ENCODE assay signal across 11 cellular contexts in the genomic region with DNA sequence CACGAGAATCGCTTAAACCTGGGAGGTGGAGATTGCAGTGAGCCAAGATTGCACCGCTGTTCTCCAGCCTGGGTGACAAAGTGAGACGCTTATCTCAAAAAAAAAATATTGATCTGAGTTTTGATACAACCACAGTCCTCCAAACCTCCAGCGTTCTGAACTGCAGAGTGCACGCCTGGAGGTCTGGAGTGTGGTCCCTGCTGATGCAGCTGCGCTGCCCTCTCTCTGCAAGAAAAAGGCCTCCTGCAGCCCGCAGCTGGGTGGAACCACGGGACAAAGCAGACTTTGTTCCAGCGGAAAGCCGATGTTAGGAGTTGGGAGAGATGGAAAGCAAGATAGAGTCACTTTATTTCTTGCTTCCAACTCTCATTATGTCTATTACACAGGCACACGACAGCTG.
A peak's percentile ranks its signal among the peaks of the same experiment; 100 is the strongest.
DNase-seq lines count a peak whose midpoint lies in the region; ATAC-seq and TF ChIP-seq lines count a peak whose summit lies in the region.
"Had no signal": no experiment of that assay in that cellular context is flagged by ENCODE, and none has a peak within 500 bp of the region (broad histone marks: within the 10 kb centered on the region; RNA-seq: fewer than 3 reads in every experiment).

No MANE protein-coding gene starts in this region.

- DNase-seq in SW480 (ENCODE audit: low spot score) (peak; percentile 40), hypothalamus (lab: John Stamatoyannopoulos, UW) (peak in 46 of 51 donors; percentile 7 to 89 (median 64)), retina (peak; percentile 70), cerebellar nuclear complex (lab: John Stamatoyannopoulos, UW) (no peak), NOMO-1 (lab: John Stamatoyannopoulos, UW; ENCODE audit: unreplicated experiment in 2 of 2) (no peak)
- DNase-seq: activated naive CD4-positive, alpha-beta T cell treated with anti-CD3 and anti-CD28 coated beads, Interleukin-2, amount 10 ng/mL, durations not matched to agents 7 days and 5 days; stimulated activated CD4-positive, alpha-beta T cell treated with anti-CD3 and anti-CD28 coated beads, Interleukin-2, amount 100 ng/mL, for 48 hours; transverse colon had no signal

- H4K20me1 ChIP-seq in Loucy (ENCODE audit: insufficient read depth, low read length, poor library complexity, severe bottlenecking) = no peaks in the 10 kb centered on the region

- no peaks in the 10 kb centered on the region for H3K9me3 ChIP-seq in Loucy (ENCODE audit: insufficient read depth, low read depth, low read length)
- H3K9me3 ChIP-seq: transverse colon had no signal

- H3K79me2 ChIP-seq in Loucy (ENCODE audit: insufficient read depth, low read length) = peaks cover 79% of the 10 kb centered on the region

- H3F3A ChIP-seq in Loucy (ENCODE audit: low read depth) = peaks cover 6% of the 10 kb centered on the region; the same call in 1 of the 2 replicates

- peaks cover 22% of the 10 kb centered on the region for H3K4me1 ChIP-seq in Loucy (ENCODE audit: insufficient read depth, low read length, poor library complexity, severe bottlenecking)
- H3K4me1 ChIP-seq: transverse colon had no signal

- no peak overlapping the region for H3K4me2 ChIP-seq in Loucy (ENCODE audit: low read depth, low read length, poor library complexity, severe bottlenecking)

- H3K36me3 ChIP-seq in Loucy (ENCODE audit: insufficient read depth, low read length) = no peaks in the 10 kb centered on the region; the same call in 1 of the 2 replicates
- H3K36me3 ChIP-seq: transverse colon had no signal

- no peak overlapping the region for H3K4me3 ChIP-seq in Loucy (ENCODE audit: low read length, poor library complexity, severe bottlenecking)
- H3K4me3 ChIP-seq: transverse colon had no signal

- no peaks in the 10 kb centered on the region for H3K9me2 ChIP-seq in Loucy (replicated peaks; ENCODE audit: low read depth, low read length)

- peak; percentile 39 for TF ChIP-seq CTCF in Loucy (conservative IDR thresholded peaks at IDR 0.05; ENCODE audit: low read length)

- no peak overlapping the region for H3K9ac ChIP-seq in Loucy (ENCODE audit: low read depth, low read length, poor library complexity, severe bottlenecking)

- H3K27me3 ChIP-seq in Loucy (ENCODE audit: insufficient read depth, low read length, poor library complexity, severe bottlenecking) = no peaks in the 10 kb centered on the region
- H3K27me3 ChIP-seq: transverse colon had no signal

- H2AFZ ChIP-seq in Loucy (ENCODE audit: low read length) = no peak overlapping the region

- no peak for ATAC-seq in HG03108 (IDR thresholded peaks at IDR 0.05; ENCODE audit: unreplicated experiment)
- no peak for ATAC-seq in HG03457 (IDR thresholded peaks at IDR 0.05; ENCODE audit: unreplicated experiment)

Comparison
In these comparisons a context has a peak if more than half of its experiments do, and no peak if none do; other contexts are left out.
1. DNase-seq: peak in SW480 (single experiment), hypothalamus (46 of 51) and retina (single experiment); none in cerebellar nuclear complex (0 of 2) and NOMO-1 (0 of 2).